19 cellular contexts compared by ENCODE assay signal in the genomic region with DNA sequence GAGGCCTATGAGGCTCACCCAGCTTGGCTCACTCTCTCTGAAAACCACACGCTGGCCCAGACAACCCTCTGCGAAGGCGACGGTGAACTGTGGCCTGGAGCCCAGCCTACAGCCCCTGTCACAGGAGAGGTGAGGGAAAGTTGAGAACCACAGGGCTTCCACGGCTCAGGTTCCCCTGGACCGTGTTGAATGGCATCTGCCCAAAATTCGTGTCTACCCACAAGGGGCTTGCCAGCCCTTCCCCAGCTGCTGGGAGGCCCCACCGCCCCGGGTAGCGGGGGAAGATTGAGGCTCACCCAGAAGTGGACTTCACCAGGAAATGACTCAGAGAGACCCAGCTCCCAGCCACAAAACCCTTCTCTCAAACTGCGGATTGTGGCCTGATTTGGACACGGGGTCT.
A peak's percentile ranks its signal among the peaks of the same experiment; 100 is the strongest.
DNase-seq lines count a peak whose midpoint lies in the region; ATAC-seq, FAIRE-seq and TF ChIP-seq lines count a peak whose summit lies in the region.
"Had no signal": no experiment of that assay in that cellular context is flagged by ENCODE, and none has a peak within 500 bp of the region (broad histone marks: within the 10 kb centered on the region; RNA-seq: fewer than 3 reads in every experiment).

No MANE protein-coding gene starts in this region.

- DNase-seq in GM12865 (ENCODE audit: low read depth) (peak; percentile 30), MG63 (peak; percentile 23), GM12878 (ENCODE audit: low read depth, low spot score) (no peak), sciatic nerve (ENCODE audit: low spot score) (no peak), NCI-H146 (lab: John Stamatoyannopoulos, UW) (no peak), GM12891 (ENCODE audit: insufficient read length, low spot score) (no peak), omental fat pad (ENCODE audit: low spot score) (no peak)
- DNase-seq: ACHN; CD8-positive, alpha-beta memory T cell; DMS 273 treated with DMSO at 0.1 percent for 48 hours; Kasumi-1; NCI-H1048; NCI-H187; NCI-H446; PC-3; T-cell had no signal

- ATAC-seq in GM12878: peak; percentile 74
- peak; percentile 57 for ATAC-seq in sciatic nerve
- no peak for ATAC-seq in GM18502 (IDR thresholded peaks at IDR 0.05; ENCODE audit: poor library complexity, unreplicated experiment)
- ATAC-seq in omental fat pad (ENCODE audit: low FRiP score): no peak
- ATAC-seq: PC-3, T-cell had no signal

- POLR2A ChIA-PET in GM12878 (lab: Charles Lee): no interaction called here

- RAD21 ChIA-PET in GM12878 (lab: Charles Lee; ENCODE audit: unreplicated experiment): no interaction called here

- CTCF ChIA-PET in GM12878 (lab: Yijun Ruan, JAX): no interaction called here

- 31% methylated on average over 12 of the region's 12 CpGs for whole genome bisulfite sequencing in GM12878 (ENCODE audit: insufficient coverage, insufficient replicate concordance, low lambda C conversion rate, missing lambda C conversion rate)

- no peak overlapping the region for H3K4me3 ChIP-seq in GM12865 (ENCODE audit: low read depth, low read length)
- no peak overlapping the region for H3K4me3 ChIP-seq in MG63
- H3K4me3 ChIP-seq in GM12878: no peak overlapping the region
- H3K4me3 ChIP-seq: HAP-1, SK-N-MC had no signal

- SMC1A ChIA-PET in GM12878 (lab: Charles Lee; ENCODE audit: uncharacterized antibody, unreplicated experiment): no interaction called here

- TF ChIP-seq CTCF in GM12865 (IDR thresholded peaks at IDR 0.05; ENCODE audit: insufficient read depth, low read depth, low read length, missing control alignments) (no peak), GM12878 (IDR thresholded peaks at IDR 0.05 in 2 of 3, conservative IDR thresholded peaks at IDR 0.05 in 1 of 3; ENCODE audit: control insufficient read depth in 2 of 3, extremely low read depth in 1 of 3, insufficient read depth in 1 of 3, low read depth in 3 of 3, low read length in 3 of 3) (no peak), omental fat pad (IDR thresholded peaks at IDR 0.05) (no peak)

- no peak overlapping the region for H2AFZ ChIP-seq in GM12878 (ENCODE audit: control insufficient read depth, low read depth, low read length)

- H3K27ac ChIP-seq in GM12878 (ENCODE audit: control insufficient read depth, insufficient read depth): no peak overlapping the region
- H3K27ac ChIP-seq: SK-N-MC had no signal

- no peak for FAIRE-seq in GM12878 (lab: Jason Lieb, UNC)
- no peak for FAIRE-seq in GM12891 (lab: Jason Lieb, UNC)

- no peaks in the 10 kb centered on the region for H4K20me1 ChIP-seq in GM12878 (ENCODE audit: control insufficient read depth, insufficient read depth)

- no peaks in the 10 kb centered on the region for H3K79me2 ChIP-seq in GM12878 (ENCODE audit: control insufficient read depth, insufficient read depth, low read length)

- H3K4me2 ChIP-seq in GM12878 (ENCODE audit: control insufficient read depth, insufficient read depth): no peak overlapping the region

- H3K4me1 ChIP-seq in GM12878 (ENCODE audit: control insufficient read depth, insufficient read depth, low read length): no peaks in the 10 kb centered on the region
- H3K4me1 ChIP-seq: HAP-1 had no signal

- no peak for TF ChIP-seq EP300 in GM12878 (IDR thresholded peaks at IDR 0.05; ENCODE audit: borderline replicate concordance in 1 of 2, control insufficient read depth in 1 of 2, low read depth in 2 of 2, low read length in 2 of 2)

- H3K9me3 ChIP-seq in MG63 (no peaks in the 10 kb centered on the region), GM12878 (replicated peaks; ENCODE audit: control insufficient read depth, insufficient read depth, low read length) (no peaks in the 10 kb centered on the region)
- H3K9me3 ChIP-seq: HAP-1 had no signal

- BruUV-seq in GM12878 (replicated peaks; lab: Mats Ljungman, UMichigan): no TSS peak

- no peak for TF ChIP-seq RAD21 in GM12878 (IDR thresholded peaks at IDR 0.05; ENCODE audit: insufficient read depth, low read depth, low read length)

- TF ChIP-seq POLR2A in GM12878 (IDR thresholded peaks at IDR 0.05; ENCODE audit: low read depth, low read length) (no peak), GM12891 (IDR thresholded peaks at IDR 0.05; ENCODE audit: low read depth, low read length) (no peak)

- H3K27me3 ChIP-seq in MG63 (no peaks in the 10 kb centered on the region), GM12878 (replicated peaks in 1 of 2; ENCODE audit: control insufficient read depth in 2 of 2, insufficient read depth in 2 of 2, low read length in 1 of 2) (no peaks in the 10 kb centered on the region; a peak in 1 of 4 replicates)

- H3K36me3 ChIP-seq in MG63 (no peaks in the 10 kb centered on the region), GM12878 (ENCODE audit: control insufficient read depth in 2 of 2, insufficient read depth in 2 of 2, low read length in 1 of 2) (no peaks in the 10 kb centered on the region)
- H3K36me3 ChIP-seq: HAP-1 had no signal

- H3K9ac ChIP-seq in GM12878 (ENCODE audit: control insufficient read depth, insufficient read depth, low read length): no peak overlapping the region

- intact Hi-C loops in GM12878 (cut with micrococcal nuclease; ENCODE audit: unreplicated experiment) (no loop called here), sciatic nerve (cut with DNase I) (no loop called here)

- in situ Hi-C loops in GM12878 (cut with MboI): no loop called here

TF ChIP-seq in GM12878, 131 proteins besides CTCF, POLR2A, EP300 and RAD21 (continues in another document):
- no peak for TF ChIP-seq SMAD1 (IDR thresholded peaks at IDR 0.05; ENCODE audit: low read depth, partially characterized antibody)
- TF ChIP-seq ZZZ3 (IDR thresholded peaks at IDR 0.05; ENCODE audit: control insufficient read depth, insufficient read length, low read depth): no peak
- TF ChIP-seq TAF1 (IDR thresholded peaks at IDR 0.05; ENCODE audit: borderline replicate concordance, low read depth, low read length): no peak
- TF ChIP-seq MXI1 (IDR thresholded peaks at IDR 0.05; ENCODE audit: low read depth, low read length): no peak
- no peak for TF ChIP-seq KLF5 (IDR thresholded peaks at IDR 0.05; ENCODE audit: partially characterized antibody)
- TF ChIP-seq PAX8 (IDR thresholded peaks at IDR 0.05): no peak
- no peak for TF ChIP-seq ZBTB11 (CRISPR knock-in tag; IDR thresholded peaks at IDR 0.05)
- no peak for TF ChIP-seq ATF7 (IDR thresholded peaks at IDR 0.05; ENCODE audit: low read depth)

TF ChIP-seq in GM12891, 5 proteins besides CTCF, POLR2A, EP300 and RAD21:
- TF ChIP-seq SPI1 (IDR thresholded peaks at IDR 0.05; ENCODE audit: low read depth, low read length) (no peak), TAF1 (IDR thresholded peaks at IDR 0.05; ENCODE audit: low read depth, low read length) (no peak), PAX5 (IDR thresholded peaks at IDR 0.05; ENCODE audit: insufficient read depth, low read length, severe bottlenecking) (no peak), POU2F2 (IDR thresholded peaks at IDR 0.05; ENCODE audit: low read depth, low read length) (no peak), POLR2AphosphoS5 (IDR thresholded peaks at IDR 0.05; ENCODE audit: low read depth, low read length) (no peak)

Comparison
In these comparisons a context has a peak if more than half of its experiments do, and no peak if none do; other contexts are left out.
1. DNase-seq: peak in GM12865 (single experiment) and MG63 (single experiment); none in GM12878 (single experiment), sciatic nerve (single experiment), NCI-H146 (single experiment), GM12891 (single experiment) and omental fat pad (single experiment).
2. ATAC-seq: peak in GM12878 (single experiment) and sciatic nerve (single experiment); none in GM18502 (single experiment) and omental fat pad (single experiment).